8 cellular contexts compared by ENCODE assay signal in genomic region chr3:33277193-33277882, GRCh38. TPM values are rescaled to one million over a fixed set of nuclear protein-coding genes. Genes with fewer than 3 reads are reported as not detected.
DNase-seq lines count a peak whose midpoint lies in the region; ATAC-seq, FAIRE-seq and TF ChIP-seq lines count a peak whose summit lies in the region.

A gene with protein sequence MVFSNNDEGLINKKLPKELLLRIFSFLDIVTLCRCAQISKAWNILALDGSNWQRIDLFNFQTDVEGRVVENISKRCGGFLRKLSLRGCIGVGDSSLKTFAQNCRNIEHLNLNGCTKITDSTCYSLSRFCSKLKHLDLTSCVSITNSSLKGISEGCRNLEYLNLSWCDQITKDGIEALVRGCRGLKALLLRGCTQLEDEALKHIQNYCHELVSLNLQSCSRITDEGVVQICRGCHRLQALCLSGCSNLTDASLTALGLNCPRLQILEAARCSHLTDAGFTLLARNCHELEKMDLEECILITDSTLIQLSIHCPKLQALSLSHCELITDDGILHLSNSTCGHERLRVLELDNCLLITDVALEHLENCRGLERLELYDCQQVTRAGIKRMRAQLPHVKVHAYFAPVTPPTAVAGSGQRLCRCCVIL (plus strand): TSS chr3:33277442. CDS start chr3:33277513, 71 bp downstream.

- DNase-seq in D721Med (ENCODE audit: insufficient read length, low spot score) = peak; percentile 45
- DNase-seq in GM20000 (ENCODE audit: low spot score) = peak; percentile 73
- DNase-seq in M059J (ENCODE audit: low read depth) = peak; percentile 72
- peak; percentile 7 for DNase-seq in T-helper 2 cell treated with Interferon-gamma antibody and Interleukin-4, amounts not matched to agents 5 μg/mL and 100 μg/mL, for 36 hours (ENCODE audit: low spot score)
- DNase-seq in medulla oblongata (ENCODE audit: extremely low spot score) = peak; percentile 47
- peak in 1 of 2 donors; percentile 55 for DNase-seq in stimulated activated effector memory CD8-positive, alpha-beta T cell treated with anti-CD3 and anti-CD28 coated beads, Interleukin-12 subunit alpha, Interleukin-12 subunit beta, amount 100 ng/mL, for 72 hours (ENCODE audit: low spot score in 2 of 2)
- DNase-seq in pons (ENCODE audit: low spot score) = no peak

- H3K27me3 ChIP-seq in endocrine pancreas (ENCODE audit: control insufficient read depth, insufficient read depth, low read length) = no peaks in the 10 kb centered on the region

- H3K4me3 ChIP-seq in endocrine pancreas (ENCODE audit: control insufficient read depth, insufficient read depth, low read length) = peak within 1 kb of the TSS; percentile 92

- H3K9me3 ChIP-seq in endocrine pancreas (ENCODE audit: control insufficient read depth, low read length) = no peaks in the 10 kb centered on the region

- no peak for FAIRE-seq in D721Med (lab: Jason Lieb, UNC)

- peak within 1 kb of the TSS; percentile 68 for H3K9ac ChIP-seq in endocrine pancreas (ENCODE audit: control insufficient read depth, insufficient read depth, low read length)

- no peaks in the 10 kb centered on the region for H3K4me1 Mint-ChIP-seq in T-helper 2 cell treated with Interferon-gamma antibody and Interleukin-4, amounts not matched to agents 5 μg/mL and 100 μg/mL, for 36 hours (ENCODE audit: low read depth)
- H3K4me1 Mint-ChIP-seq in stimulated activated effector memory CD8-positive, alpha-beta T cell treated with anti-CD3 and anti-CD28 coated beads, Interleukin-12 subunit alpha, Interleukin-12 subunit beta, amount 100 ng/mL, for 72 hours = peaks cover 6% of the 10 kb centered on the region

- no peaks in the 10 kb centered on the region for H3K36me3 Mint-ChIP-seq in T-helper 2 cell treated with Interferon-gamma antibody and Interleukin-4, amounts not matched to agents 5 μg/mL and 100 μg/mL, for 36 hours (ENCODE audit: low read depth)
- H3K36me3 Mint-ChIP-seq in stimulated activated effector memory CD8-positive, alpha-beta T cell treated with anti-CD3 and anti-CD28 coated beads, Interleukin-12 subunit alpha, Interleukin-12 subunit beta, amount 100 ng/mL, for 72 hours = no peaks in the 10 kb centered on the region

- no peak for TF ChIP-seq CTCF in D721Med (IDR thresholded peaks at IDR 0.05; ENCODE audit: insufficient read depth, missing control alignments)
- no peak for TF ChIP-seq CTCF in GM20000 (IDR thresholded peaks at IDR 0.05; ENCODE audit: extremely low read depth, missing control alignments)

- ATAC-seq in stimulated activated effector memory CD8-positive, alpha-beta T cell treated with anti-CD3 and anti-CD28 coated beads, Interleukin-12 subunit alpha, Interleukin-12 subunit beta, amount 100 ng/mL, for 72 hours = peak; percentile 72

- no peaks in the 10 kb centered on the region for H3K4me1 ChIP-seq in endocrine pancreas (ENCODE audit: control insufficient read depth, insufficient read depth, low read length)

- H3K9me3 Mint-ChIP-seq in T-helper 2 cell treated with Interferon-gamma antibody and Interleukin-4, amounts not matched to agents 5 μg/mL and 100 μg/mL, for 36 hours = no peaks in the 10 kb centered on the region
- H3K9me3 Mint-ChIP-seq in stimulated activated effector memory CD8-positive, alpha-beta T cell treated with anti-CD3 and anti-CD28 coated beads, Interleukin-12 subunit alpha, Interleukin-12 subunit beta, amount 100 ng/mL, for 72 hours = no peaks in the 10 kb centered on the region

- H3K36me3 ChIP-seq in endocrine pancreas (ENCODE audit: control insufficient read depth, insufficient read depth, low read length) = no peaks in the 10 kb centered on the region

- H3K4me3 Mint-ChIP-seq in T-helper 2 cell treated with Interferon-gamma antibody and Interleukin-4, amounts not matched to agents 5 μg/mL and 100 μg/mL, for 36 hours = peak within 1 kb of the TSS; percentile 69
- peak within 1 kb of the TSS; percentile 49 for H3K4me3 Mint-ChIP-seq in stimulated activated effector memory CD8-positive, alpha-beta T cell treated with anti-CD3 and anti-CD28 coated beads, Interleukin-12 subunit alpha, Interleukin-12 subunit beta, amount 100 ng/mL, for 72 hours

- peaks cover 26% of the 10 kb centered on the region for H3K27me3 Mint-ChIP-seq in T-helper 2 cell treated with Interferon-gamma antibody and Interleukin-4, amounts not matched to agents 5 μg/mL and 100 μg/mL, for 36 hours (ENCODE audit: low read depth)

- H3K27ac Mint-ChIP-seq in T-helper 2 cell treated with Interferon-gamma antibody and Interleukin-4, amounts not matched to agents 5 μg/mL and 100 μg/mL, for 36 hours = no peak within 1 kb of the TSS
- H3K27ac Mint-ChIP-seq in stimulated activated effector memory CD8-positive, alpha-beta T cell treated with anti-CD3 and anti-CD28 coated beads, Interleukin-12 subunit alpha, Interleukin-12 subunit beta, amount 100 ng/mL, for 72 hours = no peak within 1 kb of the TSS

RNA-seq across cellular contexts. Expression of the gene that starts here (rescaled TPM):
- 2.9 and 3.8 TPM in 2 replicates for total RNA-seq in M059J (2014; rRNA removed; shearing (Covaris generic))
